19 cellular contexts compared by ENCODE assay signal in genomic region chr2:114218368-114218767, GRCh38.
A peak's percentile ranks its signal among the peaks of the same experiment; 100 is the strongest.
DNase-seq lines count a peak whose midpoint lies in the region; ATAC-seq and TF ChIP-seq lines count a peak whose summit lies in the region.
"Had no signal": no experiment of that assay in that cellular context is flagged by ENCODE, and none has a peak within 500 bp of the region (broad histone marks: within the 10 kb centered on the region; RNA-seq: fewer than 3 reads in every experiment).

No MANE protein-coding gene starts in this region.

- no peaks in the 10 kb centered on the region for H4K20me1 ChIP-seq in neural progenitor cell (ENCODE audit: low read depth)

- no peaks in the 10 kb centered on the region for H3K27me3 ChIP-seq in neural progenitor cell
- no peaks in the 10 kb centered on the region for H3K27me3 ChIP-seq in naive thymus-derived CD4-positive, alpha-beta T cell (ENCODE audit: control insufficient read depth in 2 of 2, insufficient read depth in 2 of 2, low read length in 2 of 2)

- no peak overlapping the region for H3K9ac ChIP-seq in neural progenitor cell

- H3K27ac ChIP-seq in neural progenitor cell, result no peak overlapping the region
- H3K27ac ChIP-seq in naive thymus-derived CD4-positive, alpha-beta T cell (ENCODE audit: low read depth, low read length), result no peak overlapping the region
- H3K27ac ChIP-seq: 22Rv1, A549, C4-2B, HL-60 had no signal

- peak; percentile 63 for ATAC-seq in WTC11
- ATAC-seq in naive thymus-derived CD4-positive, alpha-beta T cell, result no peak
- ATAC-seq: A549, HCT116 had no signal

- peaks cover 3% of the 10 kb centered on the region for H3K4me1 ChIP-seq in neural progenitor cell
- H3K4me1 ChIP-seq in naive thymus-derived CD4-positive, alpha-beta T cell (ENCODE audit: control insufficient read depth in 2 of 2, insufficient read depth in 2 of 2, low read length in 2 of 2), result no peaks in the 10 kb centered on the region
- H3K4me1 ChIP-seq: A549 had no signal

- peak overlapping the region; percentile 64 for H2AFZ ChIP-seq in neural progenitor cell (replicated peaks)

- H3K36me3 ChIP-seq in neural progenitor cell, result no peaks in the 10 kb centered on the region
- no peaks in the 10 kb centered on the region for H3K36me3 ChIP-seq in naive thymus-derived CD4-positive, alpha-beta T cell (ENCODE audit: control insufficient read depth in 2 of 3, insufficient read depth in 3 of 3, low read length in 3 of 3)

- H3K36me3 Mint-ChIP-seq in WTC11, result peaks cover 19% of the 10 kb centered on the region
- H3K36me3 Mint-ChIP-seq in neural progenitor cell, result no peaks in the 10 kb centered on the region
- no peaks in the 10 kb centered on the region for H3K36me3 Mint-ChIP-seq in naive thymus-derived CD4-positive, alpha-beta T cell

- no peak overlapping the region for H3K4me2 ChIP-seq in neural progenitor cell
- H3K4me2 ChIP-seq: A549 had no signal

- 70 to 71% methylated on average over 2 of the region's 2 CpGs for WGBS in lower leg skin, 2 donors

- no peak for TF ChIP-seq POLR2A in lower leg skin (IDR thresholded peaks at IDR 0.05)

- peak; percentile 13 for DNase-seq in ELF-1 (ENCODE audit: low read depth, low spot score)
- no peak for DNase-seq in WTC11 (ENCODE audit: low spot score)
- peak; percentile 12 for DNase-seq in iPS-NIHi7 (ENCODE audit: extremely low spot score)
- DNase-seq in neural progenitor cell (ENCODE audit: low spot score), result peak; percentile 16
- DNase-seq in SIG-M5 (lab: John Stamatoyannopoulos, UW), result no peak
- DNase-seq in lower leg skin (ENCODE audit: low spot score in 2 of 2), result no peak
- DNase-seq in naive thymus-derived CD4-positive, alpha-beta T cell, result no peak
- DNase-seq in SW480 (ENCODE audit: low spot score), result no peak
- DNase-seq: AML-193; CD4-positive, alpha-beta T cell; DMS153; DMS79; GF-D8; HFFc6 had no signal

- H3K4me3 Mint-ChIP-seq in WTC11, result no peak overlapping the region
- no peak overlapping the region for H3K4me3 Mint-ChIP-seq in neural progenitor cell
- no peak overlapping the region for H3K4me3 Mint-ChIP-seq in naive thymus-derived CD4-positive, alpha-beta T cell
- H3K4me3 Mint-ChIP-seq: CD4-positive, alpha-beta T cell; HFFc6 had no signal

- no peaks in the 10 kb centered on the region for H3F3A ChIP-seq in neural progenitor cell (ENCODE audit: low read depth)

- no peaks in the 10 kb centered on the region for H3K9me3 ChIP-seq in neural progenitor cell (ENCODE audit: low read depth)
- H3K9me3 ChIP-seq in naive thymus-derived CD4-positive, alpha-beta T cell (ENCODE audit: control insufficient read depth in 2 of 3, low read length in 3 of 3), result no peaks in the 10 kb centered on the region
- H3K9me3 ChIP-seq: A549 had no signal

- H3K9me3 Mint-ChIP-seq in WTC11, result peaks cover 54% of the 10 kb centered on the region
- no peaks in the 10 kb centered on the region for H3K9me3 Mint-ChIP-seq in neural progenitor cell
- no peaks in the 10 kb centered on the region for H3K9me3 Mint-ChIP-seq in naive thymus-derived CD4-positive, alpha-beta T cell
- H3K9me3 Mint-ChIP-seq: CD4-positive, alpha-beta T cell; HFFc6 had no signal

- intact Hi-C loops in lower leg skin (cut with DNase I; ENCODE audit: low total_unique reads), result no loop called here
- intact Hi-C loops in naive thymus-derived CD4-positive, alpha-beta T cell (cut with micrococcal nuclease), result no loop called here

- CTCF ChIA-PET in WTC11 (lab: Charles Lee), result no interaction called here
- CTCF ChIA-PET in naive thymus-derived CD4-positive, alpha-beta T cell (lab: Charles Lee), result no interaction called here

- no peak overlapping the region for H3K27ac Mint-ChIP-seq in WTC11
- H3K27ac Mint-ChIP-seq in neural progenitor cell, result no peak overlapping the region
- H3K27ac Mint-ChIP-seq in naive thymus-derived CD4-positive, alpha-beta T cell, result no peak overlapping the region
- H3K27ac Mint-ChIP-seq: CD4-positive, alpha-beta T cell; HFFc6 had no signal

- H3K27me3 Mint-ChIP-seq in WTC11 (ENCODE audit: low read depth) (no peaks in the 10 kb centered on the region; the same call in 1 of the 2 replicates), neural progenitor cell (ENCODE audit: insufficient read depth, low read depth) (peaks cover 3% of the 10 kb centered on the region)
- H3K27me3 Mint-ChIP-seq in naive thymus-derived CD4-positive, alpha-beta T cell, result peaks cover 2 to 54% (median 39%) of the 10 kb centered on the region in 5 donors

- H3K4me3 ChIP-seq in neural progenitor cell (no peak overlapping the region), lower leg skin (ENCODE audit: low read depth, poor library complexity, severe bottlenecking) (no peak overlapping the region)
- no peak overlapping the region for H3K4me3 ChIP-seq in naive thymus-derived CD4-positive, alpha-beta T cell (ENCODE audit: low read length)
- H3K4me3 ChIP-seq: A549 had no signal

- TF ChIP-seq CTCF in WTC11 (IDR thresholded peaks at IDR 0.05) (no peak), neural progenitor cell (IDR thresholded peaks at IDR 0.05) (no peak), lower leg skin (IDR thresholded peaks at IDR 0.05) (no peak)

- H3K4me1 Mint-ChIP-seq in WTC11 (no peaks in the 10 kb centered on the region), neural progenitor cell (peaks cover 19% of the 10 kb centered on the region)
- no peaks in the 10 kb centered on the region for H3K4me1 Mint-ChIP-seq in naive thymus-derived CD4-positive, alpha-beta T cell

- H3K79me2 ChIP-seq in neural progenitor cell (ENCODE audit: low read depth), result no peaks in the 10 kb centered on the region

- POLR2A ChIA-PET in WTC11 (lab: Charles Lee), result no interaction called here
- POLR2A ChIA-PET in naive thymus-derived CD4-positive, alpha-beta T cell (lab: Charles Lee), result no interaction called here

TF ChIP-seq in WTC11, 78 proteins besides CTCF, POLR2A, EP300 and RAD21:
- TF ChIP-seq TEAD4 (CRISPR knock-in tag; IDR thresholded peaks at IDR 0.05) (no peak), ZNF532 (CRISPR knock-in tag; IDR thresholded peaks at IDR 0.05; ENCODE audit: borderline replicate concordance) (no peak)
TF ChIP-seq in WTC11: peak in this region for 0.

Comparison
In these comparisons a context has a peak if more than half of its experiments do, and no peak if none do; other contexts are left out.
1. DNase-seq: peak in ELF-1 (single experiment), iPS-NIHi7 (single experiment) and neural progenitor cell (single experiment); none in WTC11 (single experiment), SIG-M5 (single experiment), lower leg skin (0 of 2), naive thymus-derived CD4-positive, alpha-beta T cell (0 of 9) and SW480 (single experiment).